1 cellular context compared by ENCODE assay signal in genomic region chr7:134866581-134866980, GRCh38.
TF ChIP-seq lines count a peak whose summit lies in the region.

No MANE protein-coding gene starts in this region.

TF ChIP-seq in IMR-90, 13 proteins besides CTCF, POLR2A, EP300 and RAD21 (continued from another document):
- TF ChIP-seq MXI1 (IDR thresholded peaks at IDR 0.05; ENCODE audit: borderline replicate concordance, low read depth, low read length): no peak
- TF ChIP-seq CEBPB (IDR thresholded peaks at IDR 0.05; ENCODE audit: low read depth, low read length): no peak
- TF ChIP-seq BHLHE40 (IDR thresholded peaks at IDR 0.05; ENCODE audit: low read depth, low read length): no peak
TF ChIP-seq in IMR-90: peak in this region for 0.
